16 cellular contexts compared by ENCODE assay signal in genomic region chr17:15659663-15660062, GRCh38. TPM values are rescaled to one million over a fixed set of nuclear protein-coding genes. Genes with fewer than 3 reads are reported as not detected.
DNase-seq lines count a peak whose midpoint lies in the region; ATAC-seq and TF ChIP-seq lines count a peak whose summit lies in the region.
"Had no signal": no experiment of that assay in that cellular context is flagged by ENCODE, and none has a peak within 500 bp of the region (broad histone marks: within the 10 kb centered on the region; RNA-seq: fewer than 3 reads in every experiment).

No MANE protein-coding gene starts in this region.

- no peak for TF ChIP-seq POLR2A in upper lobe of left lung (IDR thresholded peaks at IDR 0.05)
- TF ChIP-seq POLR2A in GM18505 (IDR thresholded peaks at IDR 0.05; ENCODE audit: borderline replicate concordance, extremely low read depth, insufficient read depth, insufficient read length), result no peak

- H3K4me2 ChIP-seq in PC-3 (ENCODE audit: low read length), result peak overlapping the region; percentile 74

- H4K20me1 ChIP-seq in PC-3 (ENCODE audit: low read length), result no peaks in the 10 kb centered on the region

- H3K27ac ChIP-seq in PC-3 (ENCODE audit: low read length) (peak overlapping the region; percentile 96), upper lobe of left lung (peak overlapping the region; percentile 37 to 68 (median 51))

- POLR2A ChIA-PET in PC-3 (lab: Charles Lee; ENCODE audit: unreplicated experiment), result interaction anchor here (1.2 kb wide), 1 partner anchor 8 kb away, joined by 3 read pairs; no protein-coding TSS in a partner anchor

- TF ChIP-seq CTCF in PC-3 (conservative IDR thresholded peaks at IDR 0.05; ENCODE audit: low read depth, low read length) (no peak), endothelial cell (IDR thresholded peaks at IDR 0.05; ENCODE audit: unreplicated experiment) (no peak), upper lobe of left lung (IDR thresholded peaks at IDR 0.05) (no peak)

- H3K27me3 Mint-ChIP-seq in endothelial cell (ENCODE audit: unreplicated experiment), result peaks cover 3% of the 10 kb centered on the region
- H3K27me3 Mint-ChIP-seq: activated CD4-positive, alpha-beta T cell treated with anti-CD3 and anti-CD28 coated beads, Interleukin-2, amount 10 ng/mL, durations not matched to agents 24 days and 14 days had no signal

- peaks cover 22% of the 10 kb centered on the region for H3K36me3 Mint-ChIP-seq in endothelial cell (ENCODE audit: low read depth, unreplicated experiment)

- CTCF ChIA-PET in PC-3 (lab: Charles Lee), result no interaction called here

- no peak for TF ChIP-seq EP300 in upper lobe of left lung (IDR thresholded peaks at IDR 0.05)

- no peaks in the 10 kb centered on the region for H3K9me2 ChIP-seq in PC-3 (replicated peaks; ENCODE audit: low read length)

- peak overlapping the region; percentile 72; the same call in 1 of the 2 replicates for H3K9ac ChIP-seq in PC-3 (ENCODE audit: low read length)

- H3K9me3 Mint-ChIP-seq in endothelial cell (ENCODE audit: unreplicated experiment), result no peaks in the 10 kb centered on the region
- H3K9me3 Mint-ChIP-seq: activated CD4-positive, alpha-beta T cell treated with anti-CD3 and anti-CD28 coated beads, Interleukin-2, amount 10 ng/mL, durations not matched to agents 24 days and 14 days; CD14-positive monocyte; immature natural killer cell had no signal

- 69 to 76% methylated on average over 4 of the region's 4 CpGs for WGBS in upper lobe of left lung, 2 donors

- peak overlapping the region; percentile 11 for H3K4me3 Mint-ChIP-seq in endothelial cell (ENCODE audit: unreplicated experiment)
- H3K4me3 Mint-ChIP-seq: activated CD4-positive, alpha-beta T cell treated with anti-CD3 and anti-CD28 coated beads, Interleukin-2, amount 10 ng/mL, durations not matched to agents 24 days and 14 days; CD14-positive monocyte; immature natural killer cell had no signal

- H3K4me3 ChIP-seq in PC-3 (ENCODE audit: low read length) (no peak overlapping the region), upper lobe of left lung (no peak overlapping the region)

- H3K4me1 Mint-ChIP-seq in endothelial cell (ENCODE audit: unreplicated experiment), result peaks cover 52% of the 10 kb centered on the region
- H3K4me1 Mint-ChIP-seq: CD14-positive monocyte, immature natural killer cell had no signal

- intact Hi-C loops in PC-3 (cut with micrococcal nuclease), result no loop called here

- peak; percentile 97 for DNase-seq in PC-3
- DNase-seq in endothelial cell (ENCODE audit: low spot score), result no peak
- peak; percentile 93 for DNase-seq in kidney tubule cell (ENCODE audit: low spot score)
- peak; percentile 61 to 70 for DNase-seq in upper lobe of left lung
- DNase-seq in RPMI8226, result no peak
- DNase-seq: activated CD4-positive, alpha-beta T cell treated with anti-CD3 and anti-CD28 coated beads, Interleukin-2, amount 10 ng/mL, durations not matched to agents 24 days and 14 days; caudate nucleus; immature natural killer cell; KBM-7; NCI-H2081; occipital lobe; stimulated activated CD4-positive, alpha-beta T cell treated with anti-CD3 and anti-CD28 coated beads, Interleukin-2, amount 100 ng/mL, for 48 hours; stimulated activated naive CD4-positive, alpha-beta T cell treated with Interleukin-2 at 50 U/mL for 16 hours had no signal

- H3K27me3 ChIP-seq in PC-3 (ENCODE audit: low read length) (no peaks in the 10 kb centered on the region), upper lobe of left lung (no peaks in the 10 kb centered on the region)

- ATAC-seq in PC-3, result peak; percentile 67
- peak; percentile 30 to 79 for ATAC-seq in upper lobe of left lung (ENCODE audit: low FRiP score in 2 of 2)
- no peak for ATAC-seq in GM21737 (IDR thresholded peaks at IDR 0.05; ENCODE audit: unreplicated experiment)
- no peak for ATAC-seq in GM18505 (IDR thresholded peaks at IDR 0.05; ENCODE audit: unreplicated experiment)

- peaks cover 14% of the 10 kb centered on the region for H3K36me3 ChIP-seq in PC-3 (ENCODE audit: low read depth, low read length)
- no peaks in the 10 kb centered on the region for H3K36me3 ChIP-seq in upper lobe of left lung

- H3K9me3 ChIP-seq in PC-3 (ENCODE audit: low read length) (no peaks in the 10 kb centered on the region), upper lobe of left lung (no peaks in the 10 kb centered on the region)

- no peak overlapping the region for H2AFZ ChIP-seq in PC-3 (ENCODE audit: low read length)

- H3K79me2 ChIP-seq in PC-3 (ENCODE audit: low read length), result no peaks in the 10 kb centered on the region

- BruUV-seq in PC-3 (replicated peaks; lab: Mats Ljungman, UMichigan), result no TSS peak

- H3F3A ChIP-seq in PC-3 (ENCODE audit: low read length, unreplicated experiment), result peaks cover 19% of the 10 kb centered on the region

- H3K4me1 ChIP-seq in PC-3 (ENCODE audit: insufficient read depth, low read length) (peaks cover 52% of the 10 kb centered on the region), upper lobe of left lung (peaks cover 5 to 15% (median 9%) of the 10 kb centered on the region in 4 donors)

- peak overlapping the region; percentile 82 for H3K27ac Mint-ChIP-seq in endothelial cell (ENCODE audit: unreplicated experiment)
- H3K27ac Mint-ChIP-seq: activated CD4-positive, alpha-beta T cell treated with anti-CD3 and anti-CD28 coated beads, Interleukin-2, amount 10 ng/mL, durations not matched to agents 24 days and 14 days; CD14-positive monocyte; immature natural killer cell had no signal

RNA-seq across cellular contexts. Expression of gene TRIM16, which starts 24.4 kb away (rescaled TPM):
- total RNA-seq in PC-3 (2014; rRNA removed) (76.2 and 76.6 TPM in 2 replicates), endothelial cell (ENCODE audit: unreplicated experiment) (25.2 TPM), upper lobe of left lung (10 to 100 TPM; 15.7 to 63.2 (median 27.5) TPM)

RNA-seq across cellular contexts. Expression of gene ZNF286A, which starts 39.9 kb away (rescaled TPM):
- 49.6 and 94.1 TPM in 2 replicates for total RNA-seq in PC-3 (2014; rRNA removed)
- total RNA-seq in endothelial cell (ENCODE audit: unreplicated experiment), result 82.3 TPM
- total RNA-seq in upper lobe of left lung, result 10 to 100 TPM; 10.0 to 23.5 (median 14.7) TPM

RNA-seq across cellular contexts. Expression of gene FBXW10B, which starts 40.2 kb away (rescaled TPM):
- total RNA-seq in PC-3 (2014; rRNA removed), result 7.0 and 7.2 TPM in 2 replicates
- 0.44 TPM for total RNA-seq in endothelial cell (ENCODE audit: unreplicated experiment)
- total RNA-seq in upper lobe of left lung, result 10 to 100 TPM in 1 of 6 donors, 1 to 10 TPM in 4, under 1 TPM in 1; 0.34 to 11.1 (median 2.7) TPM

Comparison
In these comparisons a context has a peak if more than half of its experiments do, and no peak if none do; other contexts are left out.
1. ATAC-seq: peak in PC-3 (single experiment) and upper lobe of left lung (2 of 2); none in GM21737 (single experiment) and GM18505 (single experiment).
2. DNase-seq: peak in PC-3 (single experiment), kidney tubule cell (single experiment) and upper lobe of left lung (2 of 2); none in endothelial cell (single experiment) and RPMI8226 (single experiment).